ENCODE assay signal across 8 cellular contexts in genomic region chr12:106773945-106774807, GRCh38. TPM values are rescaled to one million over a fixed set of nuclear protein-coding genes. Genes with fewer than 3 reads are reported as not detected.
DNase-seq lines count a peak whose midpoint lies in the region; ATAC-seq, FAIRE-seq and TF ChIP-seq lines count a peak whose summit lies in the region.

TSS of gene RIC8B (plus strand) at chr12:106774682. CDS start at chr12:106774746, 64 bp downstream.

- H3K9ac ChIP-seq in HepG2 (ENCODE audit: insufficient read depth, low read depth, low read length): peak within 1 kb of the TSS; percentile 97

- CTCF ChIA-PET in BJ (lab: Yijun Ruan, JAX): no interaction called here
- CTCF ChIA-PET in HepG2 (lab: Yijun Ruan, JAX; ENCODE audit: low intra/inter-chr PET ratio, low total read pairs): no interaction called here

- DNase-seq in BJ (ENCODE audit: low read depth) (peak; percentile 97), NCI-H69 (lab: John Stamatoyannopoulos, UW) (peak; percentile 100), HepG2 (ENCODE audit: low spot score) (peak; percentile 98)
- peak; percentile 65 to 83 for DNase-seq in activated CD4-positive, alpha-beta T cell treated with anti-CD3 and anti-CD28 coated beads, Interleukin-2, amount 50 U/mL, for 24 hours (ENCODE audit: low read depth in 1 of 2, low spot score in 1 of 2)
- peak; percentile 77 for DNase-seq in stimulated activated CD4-positive, alpha-beta T cell treated with anti-CD3 and anti-CD28 coated beads, Interleukin-4, amount 100 ng/mL, for 1 hour

- no peaks in the 10 kb centered on the region for H3K9me3 ChIP-seq in HepG2 (ENCODE audit: low read length)

- H3K27me3 Mint-ChIP-seq in dendritic cell treated with granulocyte-macrophage colony-stimulating factor and Interleukin-4, amounts not matched to agents 40 ng/mL and 50 ng/mL, for 4 days: peaks cover 9% of the 10 kb centered on the region

- TF ChIP-seq CTCF in BJ (IDR thresholded peaks at IDR 0.05; ENCODE audit: insufficient read depth, low read depth, low read length) (no peak), HepG2 (CRISPR knock-in tag; IDR thresholded peaks at IDR 0.05) (peak; percentile 22; the same call in 1 of the 2 replicates)

- peaks cover 76% of the 10 kb centered on the region for H3K4me1 ChIP-seq in HepG2 (ENCODE audit: insufficient read depth, low read length)

- peak within 1 kb of the TSS; percentile 94 for H3K27ac Mint-ChIP-seq in dendritic cell treated with granulocyte-macrophage colony-stimulating factor and Interleukin-4, amounts not matched to agents 40 ng/mL and 50 ng/mL, for 4 days

- WGBS in HepG2 (ENCODE audit: low lambda C conversion rate): under 1% methylated on average over 58 of the region's 71 CpGs

- H3K36me3 ChIP-seq in BJ (ENCODE audit: control insufficient read depth, insufficient read depth, low read length) (no peaks in the 10 kb centered on the region), HepG2 (replicated peaks in 1 of 2; ENCODE audit: control insufficient read depth in 1 of 2, insufficient read depth in 2 of 2, low read length in 2 of 2) (no peaks in the 10 kb centered on the region)

- peak within 1 kb of the TSS; percentile 93 for H3K4me3 Mint-ChIP-seq in dendritic cell treated with granulocyte-macrophage colony-stimulating factor and Interleukin-4, amounts not matched to agents 40 ng/mL and 50 ng/mL, for 4 days

- no TSS peak for BruUV-seq in HepG2 (replicated peaks; lab: Mats Ljungman, UMichigan)

- H3K4me1 Mint-ChIP-seq in dendritic cell treated with granulocyte-macrophage colony-stimulating factor and Interleukin-4, amounts not matched to agents 40 ng/mL and 50 ng/mL, for 4 days (ENCODE audit: low read depth): peaks cover 18% of the 10 kb centered on the region

- H3K27ac ChIP-seq in HepG2 (ENCODE audit: extremely low read length, insufficient read depth, low read length): peak within 1 kb of the TSS; percentile 97

- peak; percentile 10; the same call in 1 of the 2 replicates for TF ChIP-seq RAD21 in HepG2 (CRISPR knock-in tag; IDR thresholded peaks at IDR 0.05)

- H3K27me3 ChIP-seq in BJ (ENCODE audit: control insufficient read depth, insufficient read depth, low read length) (no peaks in the 10 kb centered on the region), HepG2 (ENCODE audit: control insufficient read depth in 1 of 2, insufficient read depth in 2 of 2, low read length in 2 of 2) (no peaks in the 10 kb centered on the region; a peak in 1 of 5 replicates)

- H3K79me2 ChIP-seq in HepG2 (ENCODE audit: insufficient read depth, low read length): peaks cover 37% of the 10 kb centered on the region

- H3K4me3 ChIP-seq in BJ (ENCODE audit: low read depth, low read length) (peak within 1 kb of the TSS; percentile 87), HepG2 (replicated peaks in 1 of 3; ENCODE audit: insufficient read depth in 1 of 3, low read depth in 2 of 3, low read length in 3 of 3) (peak within 1 kb of the TSS; percentile 82 to 95 (median 93))

- TF ChIP-seq EP300 in HepG2 (IDR thresholded peaks at IDR 0.05; ENCODE audit: low read depth in 2 of 2, low read length in 2 of 2) (peak in 1 of 2 experiments; percentile 32; a peak in 1 of 4 replicates), HepG2 (CRISPR knock-in tag; IDR thresholded peaks at IDR 0.05; ENCODE audit: borderline replicate concordance) (no peak; the same call in 1 of the 2 replicates)

- peak within 1 kb of the TSS; percentile 82 for H2AFZ ChIP-seq in HepG2 (ENCODE audit: low read length)

- intact Hi-C loops in dendritic cell treated with granulocyte-macrophage colony-stimulating factor and Interleukin-4, amounts not matched to agents 40 ng/mL and 50 ng/mL, for 4 days (cut with micrococcal nuclease): loop anchor here (5.0 kb wide), 2 partner anchors 318 to 417 kb away; partner anchors contain the start of genes CRY1 and POLR3B
- intact Hi-C loops in HepG2 (cut with micrococcal nuclease; ENCODE audit: unreplicated experiment): no loop called here

- ATAC-seq in GM19324 (IDR thresholded peaks at IDR 0.05; ENCODE audit: low FRiP score, unreplicated experiment): peak; percentile 90
- ATAC-seq in HG03469 (IDR thresholded peaks at IDR 0.05; ENCODE audit: unreplicated experiment): peak; percentile 66
- ATAC-seq in HepG2: peak; percentile 93

- TF ChIP-seq POLR2A in HepG2 (IDR thresholded peaks at IDR 0.05; ENCODE audit: insufficient read depth in 1 of 2, low read depth in 2 of 2, low read length in 2 of 2): peak; percentile 84 to 88

- FAIRE-seq in HepG2 (lab: Jason Lieb, UNC): peak; percentile 97

- no peaks in the 10 kb centered on the region; the same call in 1 of the 2 replicates for H4K20me1 ChIP-seq in HepG2 (ENCODE audit: insufficient read depth, low read length)

- POLR2A ChIA-PET in BJ (lab: Charles Lee) (interaction anchor here (0.6 to 0.7 kb wide), 2 partner anchors 25 to 182 kb away, joined by 3 read pairs; no protein-coding TSS in a partner anchor), HepG2 (lab: Yijun Ruan, JAX) (interaction anchor here (0.6 to 1.8 kb wide), 5 partner anchors 9 to 129 kb away, joined by 3 to 4 read pairs (median 3); no protein-coding TSS in a partner anchor)

- peaks cover 15% of the 10 kb centered on the region for H3K36me3 Mint-ChIP-seq in dendritic cell treated with granulocyte-macrophage colony-stimulating factor and Interleukin-4, amounts not matched to agents 40 ng/mL and 50 ng/mL, for 4 days (ENCODE audit: low read depth)

- H3K9me3 Mint-ChIP-seq in dendritic cell treated with granulocyte-macrophage colony-stimulating factor and Interleukin-4, amounts not matched to agents 40 ng/mL and 50 ng/mL, for 4 days: no peaks in the 10 kb centered on the region

- in situ Hi-C loops in HepG2 (cut with HindIII; ENCODE audit: extremely low pct_ligation_motif_present, low pct_unique_long_range_greater_than_20kb): no loop called here

- H3K4me2 ChIP-seq in HepG2 (ENCODE audit: low read depth, low read length): peak within 1 kb of the TSS; percentile 86

TF ChIP-seq in HepG2, 621 proteins besides CTCF, POLR2A, EP300 and RAD21 (continues in another document):
- TF ChIP-seq MBD4 (IDR thresholded peaks at IDR 0.05; ENCODE audit: borderline replicate concordance, low read length) (no peak), PRDM4 (CRISPR knock-in tag; IDR thresholded peaks at IDR 0.05; ENCODE audit: borderline replicate concordance) (no peak)
- TF ChIP-seq, protein P1, sequence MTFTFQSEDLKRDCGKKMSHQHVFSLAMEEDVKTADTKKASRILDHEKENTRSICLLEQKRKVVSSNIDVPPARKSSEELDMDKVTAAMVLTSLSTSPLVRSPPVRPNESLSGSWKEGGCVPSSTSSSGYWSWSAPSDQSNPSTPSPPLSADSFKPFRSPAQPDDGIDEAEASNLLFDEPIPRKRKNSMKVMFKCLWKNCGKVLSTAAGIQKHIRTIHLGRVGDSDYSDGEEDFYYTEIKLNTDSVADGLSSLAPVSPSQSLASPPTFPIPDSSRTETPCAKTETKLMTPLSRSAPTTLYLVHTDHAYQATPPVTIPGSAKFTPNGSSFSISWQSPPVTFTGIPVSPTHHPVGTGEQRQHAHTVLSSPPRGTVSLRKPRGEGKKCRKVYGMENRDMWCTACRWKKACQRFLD (CRISPR knock-in tag; IDR thresholded peaks at IDR 0.05; ENCODE audit: borderline replicate concordance): peak; percentile 37; the same call in 1 of the 2 replicates

RNA-seq across cellular contexts. Expression of gene RIC8B, which starts in this region (rescaled TPM):
- polyA plus RNA-seq in BJ (2011; rRNA removed) (5.6 and 8.3 TPM in 2 replicates), HepG2 (2011; rRNA removed) (4.9 and 5.1 TPM in 2 replicates)
- polyA minus RNA-seq in BJ (2011; rRNA and poly(A)+ RNA removed): 11.4 and 11.5 TPM in 2 replicates
- total RNA-seq in HepG2 (2016; rRNA removed; fragmentation: Illumina TruSeq; extraction: Trizol): 7.5 and 9.9 TPM in 2 replicates
- 3.7 and 5.0 TPM in 2 replicates for total RNA-seq in HepG2 (2016; cell fraction: cytosol; rRNA removed; fragmentation: Illumina TruSeq; extraction: Trizol; ENCODE audit: low read depth)
- total RNA-seq in HepG2 (2016; cell fraction: insoluble cytoplasmic fraction; rRNA removed; fragmentation: Illumina TruSeq; extraction: Trizol): 7.7 and 8.8 TPM in 2 replicates
- 5.1 and 5.2 TPM in 2 replicates for total RNA-seq in HepG2 (2016; cell fraction: membrane; rRNA removed; fragmentation: Illumina TruSeq; extraction: Trizol)
- total RNA-seq in HepG2 (2016; cell fraction: nucleus; rRNA removed; fragmentation: Illumina TruSeq; extraction: Trizol): 17.1 and 17.8 TPM in 2 replicates
- 1.9 and 3.1 TPM in 2 replicates for polyA plus RNA-seq in HepG2 (2011; cell fraction: cytosol; rRNA removed)
- polyA plus RNA-seq in HepG2 (2011; cell fraction: nucleus; rRNA removed): 6.8 and 8.2 TPM in 2 replicates
- 4.2 and 5.6 TPM in 2 replicates for polyA plus RNA-seq in HepG2 (2012)
- polyA plus RNA-seq in HepG2 (2016; cell fraction: cytosol; fragmentation: Illumina TruSeq; extraction: Trizol; ENCODE audit: low read depth): 0.61 and 0.63 TPM in 2 replicates
- polyA plus RNA-seq in HepG2 (2016; cell fraction: insoluble cytoplasmic fraction; fragmentation: Illumina TruSeq; extraction: Trizol; ENCODE audit: low read depth): 5.5 and 5.8 TPM in 2 replicates
- polyA plus RNA-seq in HepG2 (2016; cell fraction: membrane; fragmentation: Illumina TruSeq; extraction: Trizol; ENCODE audit: low read depth): 1.6 and 2.2 TPM in 2 replicates
- 14.4 and 15.4 TPM in 2 replicates for polyA plus RNA-seq in HepG2 (2016; cell fraction: nucleus; fragmentation: Illumina TruSeq; extraction: Trizol; ENCODE audit: insufficient read depth, low read depth)
- 8.8 and 19.5 TPM in 2 replicates for polyA minus RNA-seq in HepG2 (2011; rRNA and poly(A)+ RNA removed; ENCODE audit: low replicate concordance)
- 4.7 and 5.4 TPM in 2 replicates for polyA minus RNA-seq in HepG2 (2011; cell fraction: cytosol; rRNA and poly(A)+ RNA removed)
- 25.2 and 36.4 TPM in 2 replicates for polyA minus RNA-seq in HepG2 (2011; cell fraction: nucleus; rRNA and poly(A)+ RNA removed)

Comparison
In these comparisons a context has a peak if more than half of its experiments do, and no peak if none do; other contexts are left out.
1. Peak in every context shown above with its lines: DNase-seq, ATAC-seq, H3K4me3 ChIP-seq and H3K27ac ChIP-seq.